ENCODE assay signal across 20 cellular contexts in the genomic region with DNA sequence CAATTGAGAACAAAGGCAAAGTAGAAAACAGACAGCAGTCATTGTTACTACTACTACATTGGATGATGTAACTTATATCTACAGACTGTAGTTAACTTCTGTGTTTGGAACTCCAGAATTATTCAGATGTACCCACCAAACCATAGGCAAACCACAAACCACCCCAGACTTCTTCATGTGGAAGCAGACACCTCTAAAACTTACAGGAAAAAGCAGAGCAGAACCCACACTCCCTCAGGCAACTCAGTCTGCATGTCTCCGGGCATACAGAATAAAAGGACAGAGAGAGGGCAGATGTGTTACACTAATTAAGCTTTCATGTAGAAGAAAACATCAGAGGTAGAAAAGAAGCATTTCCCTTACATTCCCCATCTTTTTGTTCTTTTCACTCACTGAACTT.
"Had no signal": no experiment of that assay in that cellular context is flagged by ENCODE, and none has a peak within 500 bp of the region (broad histone marks: within the 10 kb centered on the region; RNA-seq: fewer than 3 reads in every experiment).

No MANE protein-coding gene starts in this region.

- H3K27me3 ChIP-seq: dorsolateral prefrontal cortex, heart left ventricle, left lung, stomach had no signal

- H3K27me3 Mint-ChIP-seq: central memory CD8-positive, alpha-beta T cell; memory B cell; naive B cell; stimulated activated memory B cell treated with anti-CD40 and anti-IgM and Interleukin-4, amounts not matched to agents 10 μg/mL and 1 μg/mL and 100 μg/mL, for 72 hours had no signal

- H3K27ac Mint-ChIP-seq: memory B cell; naive B cell; nephron; stimulated activated memory B cell treated with anti-CD40 and anti-IgM and Interleukin-4, amounts not matched to agents 10 μg/mL and 1 μg/mL and 100 μg/mL, for 72 hours had no signal

- H3K9me3 ChIP-seq: heart left ventricle, left lung, lower lobe of right lung, stomach had no signal

- H3K4me1 Mint-ChIP-seq: central memory CD8-positive, alpha-beta T cell; memory B cell; naive B cell; nephron; stimulated activated memory B cell treated with anti-CD40 and anti-IgM and Interleukin-4, amounts not matched to agents 10 μg/mL and 1 μg/mL and 100 μg/mL, for 72 hours had no signal

- H3K9me3 Mint-ChIP-seq: central memory CD8-positive, alpha-beta T cell; memory B cell; naive B cell; nephron; stimulated activated memory B cell treated with anti-CD40 and anti-IgM and Interleukin-4, amounts not matched to agents 10 μg/mL and 1 μg/mL and 100 μg/mL, for 72 hours had no signal

- H3K4me2 ChIP-seq: smooth muscle cell had no signal

- H3K4me3 ChIP-seq: dorsolateral prefrontal cortex, heart left ventricle, left lung, lower lobe of right lung, smooth muscle cell, stomach had no signal

- H3K36me3 Mint-ChIP-seq: naive B cell had no signal

- DNase-seq: cortex of kidney; dorsolateral prefrontal cortex; effector memory CD4-positive, alpha-beta T cell; heart left ventricle; islet precursor cell; left lung; lower lobe of right lung; midbrain; naive B cell; right cardiac atrium; stimulated activated CD4-positive, alpha-beta T cell treated with anti-CD3 and anti-CD28 coated beads, Interleukin-4, amount 100 ng/mL, for 1 hour; stimulated activated CD8-positive, alpha-beta memory T cell treated with anti-CD3 and anti-CD28 coated beads, Interleukin-4, amount 100 ng/mL, for 48 hours; stomach; trophoblast cell had no signal

- H3K4me1 ChIP-seq: left lung, lower lobe of right lung, stomach had no signal

- ATAC-seq: esophagus mucosa; left lung; lower lobe of right lung; right cardiac atrium; stimulated activated memory B cell treated with anti-CD40 and anti-IgM and Interleukin-4, amounts not matched to agents 10 μg/mL and 1 μg/mL and 100 μg/mL, for 72 hours had no signal

- H3K27ac ChIP-seq: dorsolateral prefrontal cortex, left lung, lower lobe of right lung had no signal

- H3K4me3 Mint-ChIP-seq: central memory CD8-positive, alpha-beta T cell; memory B cell; naive B cell; nephron; stimulated activated memory B cell treated with anti-CD40 and anti-IgM and Interleukin-4, amounts not matched to agents 10 μg/mL and 1 μg/mL and 100 μg/mL, for 72 hours had no signal
